ENCODE assay signal across 11 cellular contexts in genomic region chr16:31010943-31011342, GRCh38. TPM values are rescaled to one million over a fixed set of nuclear protein-coding genes. Genes with fewer than 3 reads are reported as not detected.
DNase-seq lines count a peak whose midpoint lies in the region; ATAC-seq, FAIRE-seq and TF ChIP-seq lines count a peak whose summit lies in the region.
"Had no signal": no experiment of that assay in that cellular context is flagged by ENCODE, and none has a peak within 500 bp of the region (broad histone marks: within the 10 kb centered on the region; RNA-seq: fewer than 3 reads in every experiment).

No MANE protein-coding gene starts in this region.

- peak overlapping the region; percentile 64 for H3K4me3 Mint-ChIP-seq in activated naive CD4-positive, alpha-beta T cell treated with anti-CD3 and anti-CD28 coated beads for 36 hours
- H3K4me3 Mint-ChIP-seq in activated T-helper 17 cell treated with anti-CD3 and anti-CD28 coated beads, Interleukin-2, amount 50 U/mL, for 72 hours: peak overlapping the region; percentile 47

- FAIRE-seq in GM12891 (lab: Jason Lieb, UNC): no peak

- DNase-seq in activated naive CD4-positive, alpha-beta T cell treated with anti-CD3 and anti-CD28 coated beads for 36 hours: no peak
- no peak for DNase-seq in activated naive CD4-positive, alpha-beta T cell treated with anti-CD3 and anti-CD28 coated beads, Interleukin-2, amount 50 U/mL, for 16 hours
- DNase-seq in iPS DF 6.9 (ENCODE audit: low read depth, low spot score) (no peak), substantia nigra (lab: John Stamatoyannopoulos, UW) (no peak), GM12891 (ENCODE audit: insufficient read length, low spot score) (no peak), RPMI8226 (no peak)
- no peak for DNase-seq in stimulated activated naive CD4-positive, alpha-beta T cell treated with Interleukin-2 at 50 U/mL for 16 hours (lab: John Stamatoyannopoulos, UW)
- DNase-seq: esophagus squamous epithelium, mucosa of descending colon had no signal

- no peaks in the 10 kb centered on the region for H3K36me3 Mint-ChIP-seq in activated naive CD4-positive, alpha-beta T cell treated with anti-CD3 and anti-CD28 coated beads for 36 hours (ENCODE audit: low read depth)
- H3K36me3 Mint-ChIP-seq in activated T-helper 17 cell treated with anti-CD3 and anti-CD28 coated beads, Interleukin-2, amount 50 U/mL, for 72 hours (ENCODE audit: low read depth): no peaks in the 10 kb centered on the region

- TF ChIP-seq POLR2A in GM12891 (IDR thresholded peaks at IDR 0.05; ENCODE audit: low read depth, low read length): no peak

- no peaks in the 10 kb centered on the region for H3K36me3 ChIP-seq in iPS DF 6.9 (ENCODE audit: control insufficient read depth, insufficient read depth, low read length)
- H3K36me3 ChIP-seq: esophagus squamous epithelium had no signal

- peaks cover 12% of the 10 kb centered on the region for H3K4me1 Mint-ChIP-seq in activated naive CD4-positive, alpha-beta T cell treated with anti-CD3 and anti-CD28 coated beads for 36 hours (ENCODE audit: low read depth)
- peaks cover 4% of the 10 kb centered on the region for H3K4me1 Mint-ChIP-seq in activated T-helper 17 cell treated with anti-CD3 and anti-CD28 coated beads, Interleukin-2, amount 50 U/mL, for 72 hours

- no CpG with 5 or more reads among the region's 14 CpGs for WGBS in iPS DF 6.9 (ENCODE audit: insufficient coverage, insufficient read length)

- no peak for ATAC-seq in activated T-helper 17 cell treated with anti-CD3 and anti-CD28 coated beads, Interleukin-2, amount 50 U/mL, for 72 hours (replicated peaks)
- ATAC-seq: HCT116, mucosa of descending colon had no signal

- peak overlapping the region; percentile 61; the same call in 1 of the 2 replicates for H3K4me3 ChIP-seq in iPS DF 6.9 (ENCODE audit: low read length)
- H3K4me3 ChIP-seq: mucosa of descending colon had no signal

- H3K27ac ChIP-seq in iPS DF 6.9 (ENCODE audit: low read length) (no peak overlapping the region), substantia nigra (ENCODE audit: low read depth, low read length, poor library complexity, severe bottlenecking) (peak overlapping the region; percentile 21)
- H3K27ac ChIP-seq: esophagus squamous epithelium had no signal

- H3K9me3 Mint-ChIP-seq in activated naive CD4-positive, alpha-beta T cell treated with anti-CD3 and anti-CD28 coated beads for 36 hours: no peaks in the 10 kb centered on the region
- H3K9me3 Mint-ChIP-seq in activated T-helper 17 cell treated with anti-CD3 and anti-CD28 coated beads, Interleukin-2, amount 50 U/mL, for 72 hours: no peaks in the 10 kb centered on the region

- peaks cover 5% of the 10 kb centered on the region for H3K27me3 Mint-ChIP-seq in activated naive CD4-positive, alpha-beta T cell treated with anti-CD3 and anti-CD28 coated beads for 36 hours (ENCODE audit: low read depth)
- H3K27me3 Mint-ChIP-seq in activated T-helper 17 cell treated with anti-CD3 and anti-CD28 coated beads, Interleukin-2, amount 50 U/mL, for 72 hours: peaks cover 30% of the 10 kb centered on the region

- no peak overlapping the region for H3K27ac Mint-ChIP-seq in activated naive CD4-positive, alpha-beta T cell treated with anti-CD3 and anti-CD28 coated beads for 36 hours
- no peak overlapping the region for H3K27ac Mint-ChIP-seq in activated T-helper 17 cell treated with anti-CD3 and anti-CD28 coated beads, Interleukin-2, amount 50 U/mL, for 72 hours

- intact Hi-C loops in activated naive CD4-positive, alpha-beta T cell treated with anti-CD3 and anti-CD28 coated beads for 36 hours (cut with micrococcal nuclease): no loop called here

- H3K27me3 ChIP-seq in iPS DF 6.9 (ENCODE audit: control insufficient read depth, insufficient read depth, low read length): no peaks in the 10 kb centered on the region

- no peaks in the 10 kb centered on the region for H3K9me3 ChIP-seq in iPS DF 6.9 (ENCODE audit: control insufficient read depth, insufficient read depth, low read length)
- H3K9me3 ChIP-seq: esophagus squamous epithelium, mucosa of descending colon had no signal

- CTCF ChIA-PET in activated naive CD4-positive, alpha-beta T cell treated with anti-CD3 and anti-CD28 coated beads for 36 hours (lab: Charles Lee): no interaction called here

- no peaks in the 10 kb centered on the region for H3K4me1 ChIP-seq in iPS DF 6.9 (ENCODE audit: control insufficient read depth, insufficient read depth, low read length)

TF ChIP-seq in GM12891, 5 proteins besides CTCF, POLR2A, EP300 and RAD21:
- no peak for TF ChIP-seq POLR2AphosphoS5 (IDR thresholded peaks at IDR 0.05; ENCODE audit: low read depth, low read length)
- no peak for TF ChIP-seq PAX5 (IDR thresholded peaks at IDR 0.05; ENCODE audit: insufficient read depth, low read length, severe bottlenecking)
- TF ChIP-seq SPI1 (IDR thresholded peaks at IDR 0.05; ENCODE audit: low read depth, low read length): no peak
- no peak for TF ChIP-seq POU2F2 (IDR thresholded peaks at IDR 0.05; ENCODE audit: low read depth, low read length)
- TF ChIP-seq TAF1 (IDR thresholded peaks at IDR 0.05; ENCODE audit: low read depth, low read length): no peak

RNA-seq across cellular contexts. Expression of gene STX1B, which starts 0.5 kb away (rescaled TPM):
- under 1 TPM; 0.69 to 0.72 TPM for total RNA-seq in activated naive CD4-positive, alpha-beta T cell treated with anti-CD3 and anti-CD28 coated beads for 36 hours
- total RNA-seq in activated T-helper 17 cell treated with anti-CD3 and anti-CD28 coated beads, Interleukin-2, amount 50 U/mL, for 72 hours: under 1 TPM; 0.17 to 0.95 TPM
- 0.76 TPM for polyA plus RNA-seq in GM12891 (2012; ENCODE audit: low read depth, missing spikeins)

RNA-seq across cellular contexts. Expression of gene STX4, which starts 22.4 kb away (rescaled TPM):
- 10 to 100 TPM; 32.9 to 38.0 TPM for total RNA-seq in activated naive CD4-positive, alpha-beta T cell treated with anti-CD3 and anti-CD28 coated beads for 36 hours
- 10 to 100 TPM; 49.4 to 76.9 TPM for total RNA-seq in activated T-helper 17 cell treated with anti-CD3 and anti-CD28 coated beads, Interleukin-2, amount 50 U/mL, for 72 hours
- 33.7 TPM for polyA plus RNA-seq in GM12891 (2012; ENCODE audit: low read depth, missing spikeins)

RNA-seq across cellular contexts. Expression of gene HSD3B7, which starts 25.9 kb away (rescaled TPM):
- total RNA-seq in activated naive CD4-positive, alpha-beta T cell treated with anti-CD3 and anti-CD28 coated beads for 36 hours: under 1 TPM; 0.69 to 0.98 TPM
- 1 to 10 TPM; 8.8 TPM for total RNA-seq in activated T-helper 17 cell treated with anti-CD3 and anti-CD28 coated beads, Interleukin-2, amount 50 U/mL, for 72 hours
- 0.27 TPM for polyA plus RNA-seq in GM12891 (2012; ENCODE audit: low read depth, missing spikeins)

RNA-seq across cellular contexts. Expression of gene SETD1A, which starts 53.4 kb away (rescaled TPM):
- total RNA-seq in activated naive CD4-positive, alpha-beta T cell treated with anti-CD3 and anti-CD28 coated beads for 36 hours: 10 to 100 TPM; 14.3 to 14.6 TPM
- total RNA-seq in activated T-helper 17 cell treated with anti-CD3 and anti-CD28 coated beads, Interleukin-2, amount 50 U/mL, for 72 hours: 10 to 100 TPM; 27.5 to 33.7 TPM
- polyA plus RNA-seq in GM12891 (2012; ENCODE audit: low read depth, missing spikeins): 10.9 TPM

Comparison
In these comparisons a context has a peak if more than half of its experiments do, and no peak if none do; other contexts are left out.
1. RNA of gene HSD3B7, which starts 25.9 kb away (total RNA-seq): 8.8 TPM in activated T-helper 17 cell treated with anti-CD3 and anti-CD28 coated beads, Interleukin-2, amount 50 U/mL, for 72 hours; 0.69 to 0.98 TPM in activated naive CD4-positive, alpha-beta T cell treated with anti-CD3 and anti-CD28 coated beads for 36 hours; every median in the first group is over 4 times any median in the second.